2 cellular contexts compared by ENCODE assay signal in genomic region chr3:5014431-5014830, GRCh38.
TF ChIP-seq lines count a peak whose summit lies in the region.

No MANE protein-coding gene starts in this region.

TF ChIP-seq in GM23338, 12 proteins besides CTCF, POLR2A, EP300 and RAD21:
- no peak for TF ChIP-seq REST (IDR thresholded peaks at IDR 0.05; ENCODE audit: unreplicated experiment)
- no peak for TF ChIP-seq ZNF462 (CRISPR knock-in tag; IDR thresholded peaks at IDR 0.05)
- TF ChIP-seq POLR2AphosphoS5 (IDR thresholded peaks at IDR 0.05; ENCODE audit: low read depth) = no peak
- no peak for TF ChIP-seq ZNF114 (CRISPR knock-in tag; IDR thresholded peaks at IDR 0.05)
- no peak for TF ChIP-seq JUNB (IDR thresholded peaks at IDR 0.05; ENCODE audit: unreplicated experiment)
- TF ChIP-seq EZH2phosphoT487 (IDR thresholded peaks at IDR 0.05; ENCODE audit: unreplicated experiment) = no peak
- TF ChIP-seq ZNF331 (CRISPR knock-in tag; IDR thresholded peaks at IDR 0.05; ENCODE audit: low read depth) = no peak
- TF ChIP-seq NANOG (IDR thresholded peaks at IDR 0.05; ENCODE audit: borderline replicate concordance) = no peak
- no peak for TF ChIP-seq STAT1 (IDR thresholded peaks at IDR 0.05; ENCODE audit: unreplicated experiment)
- no peak for TF ChIP-seq ETS1 (IDR thresholded peaks at IDR 0.05)
- TF ChIP-seq EZH2 (IDR thresholded peaks at IDR 0.05; ENCODE audit: low read depth, unreplicated experiment) = no peak
- TF ChIP-seq CREB1 (CRISPR knock-in tag; IDR thresholded peaks at IDR 0.05; ENCODE audit: low read depth) = no peak
TF ChIP-seq in GM23338: peak in this region for 0.

TF ChIP-seq in K562, 482 proteins besides CTCF, POLR2A, EP300 and RAD21 (continued from another document):
- TF ChIP-seq MLLT1 (IDR thresholded peaks at IDR 0.05) (peak; percentile 32 to 45; a peak in 1 of 4 replicates), HLTF (IDR thresholded peaks at IDR 0.05) (0 out of 2 replicates have a peak, but pooled peaks have one; percentile 42), EHMT2 (IDR thresholded peaks at IDR 0.05) (peak; percentile 49; the same call in 1 of the 2 replicates), MTA3 (IDR thresholded peaks at IDR 0.05; ENCODE audit: borderline replicate concordance) (0 out of 2 replicates have a peak, but pooled peaks have one; percentile 22), HDGF (IDR thresholded peaks at IDR 0.05) (0 out of 2 replicates have a peak, but pooled peaks have one; percentile 40), KLF1 (tag; IDR thresholded peaks at IDR 0.05) (no peak), SRSF3 (IDR thresholded peaks at IDR 0.05; ENCODE audit: insufficient read depth, low read length) (no peak), ZNF324 (CRISPR knock-in tag; IDR thresholded peaks at IDR 0.05) (no peak), ZNF316 (IDR thresholded peaks at IDR 0.05) (peak; percentile 76), MAFG (tag; conservative IDR thresholded peaks at IDR 0.05) (peak; percentile 63; the same call in 1 of the 2 replicates), ZNF699 (CRISPR knock-in tag; IDR thresholded peaks at IDR 0.05; ENCODE audit: insufficient replicate concordance) (no peak), HDAC3 (IDR thresholded peaks at IDR 0.05; ENCODE audit: borderline replicate concordance, partially characterized antibody) (no peak), HDAC1 (IDR thresholded peaks at IDR 0.05) (0 out of 4 replicates have a peak, but pooled peaks of 1 of the 2 experiments have one; percentile 13)
TF ChIP-seq in K562: peak in this region for 10.
